10 cellular contexts compared by ENCODE assay signal in genomic region chr20:37344506-37345338, GRCh38. TPM values are rescaled to one million over a fixed set of nuclear protein-coding genes. Genes with fewer than 3 reads are reported as not detected.
DNase-seq lines count a peak whose midpoint lies in the region; ATAC-seq and TF ChIP-seq lines count a peak whose summit lies in the region.
"Had no signal": no experiment of that assay in that cellular context is flagged by ENCODE, and none has a peak within 500 bp of the region (broad histone marks: within the 10 kb centered on the region; RNA-seq: fewer than 3 reads in every experiment).

No MANE protein-coding gene starts in this region.

- H3K27me3 ChIP-seq in left lung (peaks cover 0 to 30% of the 10 kb centered on the region in 2 donors), tibial artery (no peaks in the 10 kb centered on the region)

- no peak for DNase-seq in activated CD8-positive, alpha-beta memory T cell treated with anti-CD3 and anti-CD28 coated beads, Interleukin-2, amount 10 ng/mL, durations not matched to agents 7 days and 5 days
- no peak for DNase-seq in activated CD8-positive, alpha-beta memory T cell treated with anti-CD3 and anti-CD28 coated beads, Interleukin-2, amount 50 U/mL, for 48 hours
- DNase-seq in activated CD8-positive, alpha-beta T cell treated with anti-CD3 and anti-CD28 coated beads, Interleukin-2, amount 10 ng/mL, durations not matched to agents 7 days and 5 days, result no peak
- peak; percentile 64 to 74 for DNase-seq in left lung
- DNase-seq in tibial artery, result peak in 1 of 2 donors; percentile 60
- no peak for DNase-seq in NCI-H524 treated with DMSO at 0.1 percent for 48 hours (lab: John Stamatoyannopoulos, UW)
- DNase-seq in KG1 (lab: John Stamatoyannopoulos, UW), result no peak
- DNase-seq: AML-193, foreskin fibroblast had no signal

- H3K4me1 Mint-ChIP-seq in activated CD8-positive, alpha-beta memory T cell treated with anti-CD3 and anti-CD28 coated beads, Interleukin-2, amount 10 ng/mL, durations not matched to agents 7 days and 5 days, result peaks cover 17% of the 10 kb centered on the region
- H3K4me1 Mint-ChIP-seq in activated CD8-positive, alpha-beta T cell treated with anti-CD3 and anti-CD28 coated beads, Interleukin-2, amount 10 ng/mL, durations not matched to agents 7 days and 5 days (ENCODE audit: low read depth), result peaks cover 36% of the 10 kb centered on the region

- H3K27ac ChIP-seq in left lung (peak overlapping the region; percentile 58 to 60), tibial artery (peak overlapping the region; percentile 97 to 99)

- H3K9me3 ChIP-seq in left lung (no peaks in the 10 kb centered on the region), tibial artery (no peaks in the 10 kb centered on the region)

- CTCF ChIA-PET in activated CD8-positive, alpha-beta memory T cell treated with anti-CD3 and anti-CD28 coated beads, Interleukin-2, amount 10 ng/mL, durations not matched to agents 7 days and 5 days (lab: Charles Lee), result interaction anchor here (0.9 to 1.2 kb wide), 6 partner anchors 9 to 149 kb away, joined by 3 to 6 read pairs (median 3); no protein-coding TSS in a partner anchor
- CTCF ChIA-PET in activated CD8-positive, alpha-beta T cell treated with anti-CD3 and anti-CD28 coated beads, Interleukin-2, amount 10 ng/mL, durations not matched to agents 7 days and 5 days (lab: Charles Lee), result interaction anchor here (1.5 to 2.0 kb wide), 2 partner anchors 55 to 68 kb away, joined by 4 to 8 read pairs; partner anchors contain the start of gene MANBAL

- no peaks in the 10 kb centered on the region for H3K27me3 Mint-ChIP-seq in activated CD8-positive, alpha-beta memory T cell treated with anti-CD3 and anti-CD28 coated beads, Interleukin-2, amount 10 ng/mL, durations not matched to agents 7 days and 5 days
- H3K27me3 Mint-ChIP-seq in activated CD8-positive, alpha-beta T cell treated with anti-CD3 and anti-CD28 coated beads, Interleukin-2, amount 10 ng/mL, durations not matched to agents 7 days and 5 days (ENCODE audit: low read depth), result no peaks in the 10 kb centered on the region

- H3K27ac Mint-ChIP-seq in activated CD8-positive, alpha-beta memory T cell treated with anti-CD3 and anti-CD28 coated beads, Interleukin-2, amount 10 ng/mL, durations not matched to agents 7 days and 5 days, result no peak overlapping the region
- peak overlapping the region; percentile 37 for H3K27ac Mint-ChIP-seq in activated CD8-positive, alpha-beta T cell treated with anti-CD3 and anti-CD28 coated beads, Interleukin-2, amount 10 ng/mL, durations not matched to agents 7 days and 5 days

- H3K4me3 ChIP-seq in left lung (peak overlapping the region; percentile 43 to 61), tibial artery (peak overlapping the region in 1 of 2 donors; percentile 78)

- ATAC-seq in activated CD8-positive, alpha-beta memory T cell treated with anti-CD3 and anti-CD28 coated beads, Interleukin-2, amount 10 ng/mL, durations not matched to agents 7 days and 5 days, result no peak
- ATAC-seq in activated CD8-positive, alpha-beta T cell treated with anti-CD3 and anti-CD28 coated beads, Interleukin-2, amount 10 ng/mL, durations not matched to agents 7 days and 5 days, result no peak
- peak; percentile 79 for ATAC-seq in left lung
- ATAC-seq in GM19452 (IDR thresholded peaks at IDR 0.05; ENCODE audit: unreplicated experiment), result no peak

- POLR2A ChIA-PET in activated CD8-positive, alpha-beta T cell treated with anti-CD3 and anti-CD28 coated beads, Interleukin-2, amount 10 ng/mL, durations not matched to agents 7 days and 5 days (lab: Charles Lee), result interaction anchor here (1.1 kb wide), 2 partner anchors 11 to 166 kb away, joined by 3 read pairs; partner anchors contain the start of genes MROH8 and RPN2

- H3K36me3 Mint-ChIP-seq in activated CD8-positive, alpha-beta memory T cell treated with anti-CD3 and anti-CD28 coated beads, Interleukin-2, amount 10 ng/mL, durations not matched to agents 7 days and 5 days, result no peaks in the 10 kb centered on the region
- H3K36me3 Mint-ChIP-seq in activated CD8-positive, alpha-beta T cell treated with anti-CD3 and anti-CD28 coated beads, Interleukin-2, amount 10 ng/mL, durations not matched to agents 7 days and 5 days (ENCODE audit: low read depth), result no peaks in the 10 kb centered on the region

- H3K4me3 Mint-ChIP-seq in activated CD8-positive, alpha-beta memory T cell treated with anti-CD3 and anti-CD28 coated beads, Interleukin-2, amount 10 ng/mL, durations not matched to agents 7 days and 5 days, result peak overlapping the region; percentile 51
- H3K4me3 Mint-ChIP-seq in activated CD8-positive, alpha-beta T cell treated with anti-CD3 and anti-CD28 coated beads, Interleukin-2, amount 10 ng/mL, durations not matched to agents 7 days and 5 days, result peak overlapping the region; percentile 68

- H3K36me3 ChIP-seq in left lung (no peaks in the 10 kb centered on the region), tibial artery (no peaks in the 10 kb centered on the region)

- intact Hi-C loops in left lung (cut with DNase I), result no loop called here
- intact Hi-C loops in tibial artery (cut with DNase I; ENCODE audit: low total_unique reads), result no loop called here

- TF ChIP-seq CTCF in left lung (IDR thresholded peaks at IDR 0.05) (no peak), tibial artery (IDR thresholded peaks at IDR 0.05) (no peak)

- H3K9me3 Mint-ChIP-seq in activated CD8-positive, alpha-beta memory T cell treated with anti-CD3 and anti-CD28 coated beads, Interleukin-2, amount 10 ng/mL, durations not matched to agents 7 days and 5 days (ENCODE audit: low read depth), result no peaks in the 10 kb centered on the region
- no peaks in the 10 kb centered on the region for H3K9me3 Mint-ChIP-seq in activated CD8-positive, alpha-beta T cell treated with anti-CD3 and anti-CD28 coated beads, Interleukin-2, amount 10 ng/mL, durations not matched to agents 7 days and 5 days (ENCODE audit: insufficient read depth)

- H3K4me1 ChIP-seq in left lung, result peaks cover 15 to 27% of the 10 kb centered on the region in 2 donors
- peaks cover 0 to 42% (median 36%) of the 10 kb centered on the region in 4 donors for H3K4me1 ChIP-seq in tibial artery

RNA-seq across cellular contexts. Expression of gene SRC, which starts 1.2 kb away (rescaled TPM):
- 1 to 10 TPM; 1.9 to 3.6 TPM for total RNA-seq in activated CD8-positive, alpha-beta memory T cell treated with anti-CD3 and anti-CD28 coated beads, Interleukin-2, amount 10 ng/mL, durations not matched to agents 7 days and 5 days
- 1 to 10 TPM; 3.2 to 6.5 TPM for total RNA-seq in activated CD8-positive, alpha-beta T cell treated with anti-CD3 and anti-CD28 coated beads, Interleukin-2, amount 10 ng/mL, durations not matched to agents 7 days and 5 days
- 10 to 100 TPM; 37.4 to 53.5 TPM for total RNA-seq in left lung

RNA-seq across cellular contexts. Expression of gene MANBAL, which starts 55.3 kb away (rescaled TPM):
- total RNA-seq in activated CD8-positive, alpha-beta memory T cell treated with anti-CD3 and anti-CD28 coated beads, Interleukin-2, amount 10 ng/mL, durations not matched to agents 7 days and 5 days, result 10 to 100 TPM; 11.3 to 11.5 TPM
- total RNA-seq in activated CD8-positive, alpha-beta T cell treated with anti-CD3 and anti-CD28 coated beads, Interleukin-2, amount 10 ng/mL, durations not matched to agents 7 days and 5 days, result 10 to 100 TPM; 10.1 to 10.9 TPM
- total RNA-seq in left lung, result 10 to 100 TPM; 30.6 to 34.6 TPM

Comparison
In these comparisons a context has a peak if more than half of its experiments do, and no peak if none do; other contexts are left out.
1. DNase-seq: peak in left lung (2 of 2); none in activated CD8-positive, alpha-beta memory T cell treated with anti-CD3 and anti-CD28 coated beads, Interleukin-2, amount 10 ng/mL, durations not matched to agents 7 days and 5 days (single experiment), activated CD8-positive, alpha-beta memory T cell treated with anti-CD3 and anti-CD28 coated beads, Interleukin-2, amount 50 U/mL, for 48 hours (single experiment), activated CD8-positive, alpha-beta T cell treated with anti-CD3 and anti-CD28 coated beads, Interleukin-2, amount 10 ng/mL, durations not matched to agents 7 days and 5 days (single experiment), NCI-H524 treated with DMSO at 0.1 percent for 48 hours (single experiment) and KG1 (single experiment).
2. RNA of gene SRC, which starts 1.2 kb away (total RNA-seq): 37.4 to 53.5 TPM in left lung; 3.2 to 6.5 TPM in activated CD8-positive, alpha-beta T cell treated with anti-CD3 and anti-CD28 coated beads, Interleukin-2, amount 10 ng/mL, durations not matched to agents 7 days and 5 days and 1.9 to 3.6 TPM in activated CD8-positive, alpha-beta memory T cell treated with anti-CD3 and anti-CD28 coated beads, Interleukin-2, amount 10 ng/mL, durations not matched to agents 7 days and 5 days; every median in the first group is over 4 times any median in the second.